In the genomic region with DNA sequence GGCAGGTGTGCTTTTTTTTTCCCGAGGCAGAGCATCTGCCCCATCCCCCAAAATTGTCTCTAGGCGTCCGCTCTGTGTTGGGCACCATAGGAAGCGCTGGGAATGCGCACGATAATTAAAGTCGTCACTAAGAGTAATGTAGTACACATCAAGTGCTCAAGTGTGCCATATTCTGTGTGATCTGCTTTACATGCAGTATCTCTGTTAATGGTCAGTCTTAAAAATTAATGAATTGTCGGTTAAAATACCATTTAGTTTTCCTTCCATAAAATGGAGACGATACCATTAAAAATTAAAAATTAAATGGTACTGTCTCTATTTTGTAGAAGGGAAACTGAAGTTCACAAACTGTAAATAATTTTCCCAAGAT, we compare ENCODE assay signal across 6 cellular contexts. TPM values are rescaled to one million over a fixed set of nuclear protein-coding genes. Genes with fewer than 3 reads are reported as not detected.
DNase-seq lines count a peak whose midpoint lies in the region; ATAC-seq, FAIRE-seq and TF ChIP-seq lines count a peak whose summit lies in the region.

No MANE protein-coding gene starts in this region.

- peak overlapping the region; percentile 99 for H3K27ac Mint-ChIP-seq in osteocyte (ENCODE audit: unreplicated experiment)

- TF ChIP-seq CTCF in GM12865 (IDR thresholded peaks at IDR 0.05; ENCODE audit: insufficient read depth, low read depth, low read length, missing control alignments) (no peak), osteocyte (IDR thresholded peaks at IDR 0.05) (no peak)

- ATAC-seq in HG03045 (IDR thresholded peaks at IDR 0.05; ENCODE audit: unreplicated experiment) = peak; percentile 6

- H3K4me3 Mint-ChIP-seq in osteocyte (ENCODE audit: unreplicated experiment) = peak overlapping the region; percentile 99

- peak overlapping the region; percentile 74 for H3K27ac ChIP-seq in caudate nucleus (ENCODE audit: low read depth, low read length)

- peak overlapping the region; percentile 67 for H3K4me3 ChIP-seq in GM12865 (ENCODE audit: low read depth, low read length)

- H3K9me3 Mint-ChIP-seq in osteocyte (ENCODE audit: unreplicated experiment) = no peaks in the 10 kb centered on the region

- no peak for TF ChIP-seq POLR2A in GM12892 (IDR thresholded peaks at IDR 0.05; ENCODE audit: low read depth, low read length)

- peaks cover 5% of the 10 kb centered on the region for H3K36me3 Mint-ChIP-seq in osteocyte (ENCODE audit: unreplicated experiment)

- peaks cover 28% of the 10 kb centered on the region for H3K4me1 Mint-ChIP-seq in osteocyte (ENCODE audit: unreplicated experiment)

- no peaks in the 10 kb centered on the region for H3K27me3 Mint-ChIP-seq in osteocyte (ENCODE audit: unreplicated experiment)

- FAIRE-seq in GM12892 (lab: Jason Lieb, UNC) = no peak

- DNase-seq in GM12865 (ENCODE audit: low read depth) = no peak
- no peak for DNase-seq in caudate nucleus (lab: John Stamatoyannopoulos, UW)
- no peak for DNase-seq in osteocyte (ENCODE audit: extremely low spot score, unreplicated experiment)
- DNase-seq in GM12892 (ENCODE audit: insufficient read length) = no peak
- no peak for DNase-seq in Ammon's horn (ENCODE audit: low spot score)

RNA-seq across cellular contexts. Expression of a gene that starts 0.5 kb away (rescaled TPM):
- total RNA-seq in osteocyte = 130 and 132 TPM in 2 replicates
- 373 TPM for polyA plus RNA-seq in GM12892 (2012; ENCODE audit: missing spikeins)

RNA-seq across cellular contexts. Expression of a gene that starts 49.5 kb away (rescaled TPM):
- total RNA-seq in osteocyte = 27.7 and 28.5 TPM in 2 replicates
- 36.6 TPM for polyA plus RNA-seq in GM12892 (2012; ENCODE audit: missing spikeins)

RNA-seq across cellular contexts. Expression of a gene that starts 54.8 kb away (rescaled TPM):
- 10.9 and 11.2 TPM in 2 replicates for total RNA-seq in osteocyte
- polyA plus RNA-seq in GM12892 (2012; ENCODE audit: missing spikeins) = 18.7 TPM

RNA-seq across cellular contexts. Expression of a gene that starts 56.5 kb away (rescaled TPM):
- 1.8 and 2.4 TPM in 2 replicates for total RNA-seq in osteocyte
- polyA plus RNA-seq in GM12892 (2012; ENCODE audit: missing spikeins) = 9.7 TPM
